In genomic region chr5:172605466-172605865, GRCh38 we compare ENCODE assay signal across 1 cellular context.
TF ChIP-seq lines count a peak whose summit lies in the region.

No MANE protein-coding gene starts in this region.

TF ChIP-seq in IMR-90, 13 proteins besides CTCF, POLR2A, EP300 and RAD21:
- TF ChIP-seq BHLHE40 (IDR thresholded peaks at IDR 0.05; ENCODE audit: low read depth, low read length), result no peak
- no peak for TF ChIP-seq CHD1 (IDR thresholded peaks at IDR 0.05; ENCODE audit: low read depth, low read length)
- TF ChIP-seq MAZ (IDR thresholded peaks at IDR 0.05; ENCODE audit: borderline replicate concordance, low read depth, low read length), result no peak
- 0 out of 2 replicates have a peak, but pooled peaks have one; percentile 15 for TF ChIP-seq CEBPB (IDR thresholded peaks at IDR 0.05; ENCODE audit: low read depth, low read length)
- no peak for TF ChIP-seq ELK1 (IDR thresholded peaks at IDR 0.05; ENCODE audit: borderline replicate concordance, low read depth, low read length)
